ENCODE assay signal across 10 cellular contexts in the genomic region with DNA sequence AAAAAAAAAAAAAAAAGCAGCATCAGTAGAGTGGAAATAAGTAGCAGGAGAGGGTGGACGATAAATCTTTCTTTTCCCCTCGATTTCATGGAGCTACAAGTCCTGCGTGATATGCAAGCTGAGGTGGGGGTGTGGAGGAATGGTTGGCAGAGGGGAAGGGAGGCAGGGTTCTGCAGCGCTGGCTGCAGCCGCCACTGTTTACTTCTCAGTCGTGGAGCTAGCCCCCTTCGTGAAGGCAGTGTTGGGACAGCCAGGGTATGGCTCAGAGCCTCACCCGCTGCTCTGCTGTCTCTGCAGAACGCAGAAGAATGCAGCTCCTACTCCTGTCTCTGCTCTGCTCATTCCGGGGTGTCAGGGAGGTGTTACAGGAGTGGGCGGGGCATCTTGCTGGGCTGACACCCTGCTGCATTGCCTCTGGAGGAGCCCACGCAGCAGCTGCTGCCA.
DNase-seq lines count a peak whose midpoint lies in the region; TF ChIP-seq lines count a peak whose summit lies in the region.
"Had no signal": no experiment of that assay in that cellular context is flagged by ENCODE, and none has a peak within 500 bp of the region (broad histone marks: within the 10 kb centered on the region; RNA-seq: fewer than 3 reads in every experiment).

No MANE protein-coding gene starts in this region.

- H3K4me1 ChIP-seq in HUES6 (ENCODE audit: control insufficient read depth, insufficient read depth, low read length) (peaks cover 18% of the 10 kb centered on the region), OCI-LY7 (ENCODE audit: insufficient read depth, low read length, poor library complexity, severe bottlenecking) (no peaks in the 10 kb centered on the region)
- H3K4me1 ChIP-seq: BLaER1 treated with 17β-estradiol and CSF1 and Interleukin-3, amounts not matched to agents 10 nM and 100 nM had no signal

- POLR2A ChIA-PET in OCI-LY7 (lab: Charles Lee), result interaction anchor here (0.6 to 1.3 kb wide), 6 partner anchors 14 to 868 kb away, joined by 3 to 5 read pairs (median 4); no protein-coding TSS in a partner anchor

- peak overlapping the region; percentile 76 to 83 (median 78) for H3K4me3 Mint-ChIP-seq in nephron
- H3K4me3 Mint-ChIP-seq in activated naive CD8-positive, alpha-beta T cell treated with anti-CD3 and anti-CD28 coated beads for 36 hours, result no peak overlapping the region

- H3K4me1 Mint-ChIP-seq in nephron, result peaks cover 5% of the 10 kb centered on the region
- no peaks in the 10 kb centered on the region for H3K4me1 Mint-ChIP-seq in activated naive CD8-positive, alpha-beta T cell treated with anti-CD3 and anti-CD28 coated beads for 36 hours

- no peaks in the 10 kb centered on the region for H3K27me3 Mint-ChIP-seq in nephron (ENCODE audit: low read depth)
- H3K27me3 Mint-ChIP-seq in activated naive CD8-positive, alpha-beta T cell treated with anti-CD3 and anti-CD28 coated beads for 36 hours, result no peaks in the 10 kb centered on the region

- H3K36me3 ChIP-seq in HUES6 (ENCODE audit: control insufficient read depth, insufficient read depth, low read length) (no peaks in the 10 kb centered on the region), OCI-LY7 (ENCODE audit: insufficient read depth, low read length) (no peaks in the 10 kb centered on the region)
- H3K36me3 ChIP-seq: BLaER1 treated with 17β-estradiol and CSF1 and Interleukin-3, amounts not matched to agents 10 nM and 100 nM had no signal

- H4K20me1 ChIP-seq in OCI-LY7 (ENCODE audit: insufficient read depth, low read length), result no peaks in the 10 kb centered on the region
- H4K20me1 ChIP-seq: BLaER1 treated with 17β-estradiol and CSF1 and Interleukin-3, amounts not matched to agents 10 nM and 100 nM had no signal

- H3K27ac Mint-ChIP-seq in nephron, result no peak overlapping the region
- H3K27ac Mint-ChIP-seq in activated naive CD8-positive, alpha-beta T cell treated with anti-CD3 and anti-CD28 coated beads for 36 hours, result no peak overlapping the region

- peak; percentile 10 for DNase-seq in AG20443 (ENCODE audit: low spot score)
- peak; percentile 74 for DNase-seq in cerebellar cortex (ENCODE audit: low spot score)
- DNase-seq in activated naive CD8-positive, alpha-beta T cell treated with anti-CD3 and anti-CD28 coated beads for 36 hours, result no peak
- DNase-seq in OCI-LY7 (ENCODE audit: low spot score), result no peak
- DNase-seq in CD1c-positive myeloid dendritic cell (ENCODE audit: extremely low spot score), result no peak
- no peak for DNase-seq in NCI-H1694 treated with DMSO at 0.1 percent for 48 hours (lab: John Stamatoyannopoulos, UW)
- DNase-seq: amniotic stem cell had no signal

- H3K9me3 ChIP-seq in HUES6 (ENCODE audit: control insufficient read depth, insufficient read depth, low read depth, low read length), result peaks cover 4% of the 10 kb centered on the region; the same call in 1 of the 2 replicates
- no peaks in the 10 kb centered on the region for H3K9me3 ChIP-seq in OCI-LY7 (ENCODE audit: low read length)

- no peak overlapping the region for H3K9ac ChIP-seq in HUES6 (ENCODE audit: low read length)
- H3K9ac ChIP-seq: BLaER1 treated with 17β-estradiol and CSF1 and Interleukin-3, amounts not matched to agents 10 nM and 100 nM had no signal

- H3K9me2 ChIP-seq in OCI-LY7 (ENCODE audit: insufficient read depth, low read length), result no peaks in the 10 kb centered on the region

- intact Hi-C loops in OCI-LY7 (cut with micrococcal nuclease; ENCODE audit: unreplicated experiment), result no loop called here

- no peak for TF ChIP-seq CTCF in nephron (IDR thresholded peaks at IDR 0.05; ENCODE audit: unreplicated experiment in 3 of 3)
- no peak for TF ChIP-seq CTCF in OCI-LY7 (conservative IDR thresholded peaks at IDR 0.05; ENCODE audit: low read length)

- no peak overlapping the region for H2AFZ ChIP-seq in OCI-LY7 (ENCODE audit: low read length)

- no peaks in the 10 kb centered on the region for H3K36me3 Mint-ChIP-seq in nephron (ENCODE audit: low read depth)
- H3K36me3 Mint-ChIP-seq in activated naive CD8-positive, alpha-beta T cell treated with anti-CD3 and anti-CD28 coated beads for 36 hours, result no peaks in the 10 kb centered on the region

- CTCF ChIA-PET in OCI-LY7 (lab: Charles Lee; ENCODE audit: unreplicated experiment), result no interaction called here

- no peak overlapping the region for H3K4me2 ChIP-seq in OCI-LY7 (ENCODE audit: low read length)
- H3K4me2 ChIP-seq: BLaER1 treated with 17β-estradiol and CSF1 and Interleukin-3, amounts not matched to agents 10 nM and 100 nM had no signal

- H3K79me2 ChIP-seq in OCI-LY7 (ENCODE audit: insufficient read depth, low read depth, low read length), result no peaks in the 10 kb centered on the region

- no peaks in the 10 kb centered on the region for H3K27me3 ChIP-seq in HUES6 (ENCODE audit: control insufficient read depth, insufficient read depth, low read length)
- H3K27me3 ChIP-seq: BLaER1 treated with 17β-estradiol and CSF1 and Interleukin-3, amounts not matched to agents 10 nM and 100 nM had no signal

- H3K27ac ChIP-seq in HUES6 (ENCODE audit: low read depth, low read length), result no peak overlapping the region
- H3K27ac ChIP-seq in OCI-LY7 (ENCODE audit: low read depth, low read length, poor library complexity, severe bottlenecking), result no peak overlapping the region
- H3K27ac ChIP-seq: BLaER1 treated with 17β-estradiol and CSF1 and Interleukin-3, amounts not matched to agents 10 nM and 100 nM had no signal

- H3K4me3 ChIP-seq in HUES6 (ENCODE audit: low read depth, low read length), result peak overlapping the region; percentile 53
- no peak overlapping the region for H3K4me3 ChIP-seq in OCI-LY7 (ENCODE audit: low read depth, low read length, poor library complexity, severe bottlenecking)
- H3K4me3 ChIP-seq: BLaER1 treated with 17β-estradiol and CSF1 and Interleukin-3, amounts not matched to agents 10 nM and 100 nM had no signal

- BruUV-seq in OCI-LY7 (replicated peaks; lab: Mats Ljungman, UMichigan), result no TSS peak

- H3K9me3 Mint-ChIP-seq in nephron, result no peaks in the 10 kb centered on the region
- H3K9me3 Mint-ChIP-seq in activated naive CD8-positive, alpha-beta T cell treated with anti-CD3 and anti-CD28 coated beads for 36 hours, result no peaks in the 10 kb centered on the region

Comparison
In these comparisons a context has a peak if more than half of its experiments do, and no peak if none do; other contexts are left out.
1. DNase-seq: peak in AG20443 (single experiment) and cerebellar cortex (single experiment); none in activated naive CD8-positive, alpha-beta T cell treated with anti-CD3 and anti-CD28 coated beads for 36 hours (single experiment), OCI-LY7 (single experiment), CD1c-positive myeloid dendritic cell (single experiment) and NCI-H1694 treated with DMSO at 0.1 percent for 48 hours (single experiment).